ENCODE assay signal across 31 cellular contexts in the genomic region with DNA sequence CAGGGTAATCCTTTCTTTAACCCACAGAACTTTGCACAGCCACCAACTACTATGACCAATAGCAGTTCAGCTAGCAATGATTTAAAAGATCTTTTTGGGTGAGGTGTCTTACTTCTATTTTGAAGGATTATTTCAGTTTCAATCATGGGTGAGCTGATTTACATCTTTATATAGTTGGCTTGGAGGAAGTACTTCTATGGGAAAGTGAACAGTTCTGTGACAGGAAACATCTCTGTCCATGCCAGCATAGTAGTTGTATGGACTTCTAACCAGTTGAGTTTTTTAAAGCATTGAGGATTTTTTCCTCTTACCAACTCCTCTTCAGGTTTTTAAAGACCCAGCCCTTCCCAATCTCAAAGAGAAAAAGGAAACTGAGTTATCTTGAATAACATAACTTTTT. TPM values are rescaled to one million over a fixed set of nuclear protein-coding genes. Genes with fewer than 3 reads are reported as not detected.
"Had no signal": no experiment of that assay in that cellular context is flagged by ENCODE, and none has a peak within 500 bp of the region (broad histone marks: within the 10 kb centered on the region; RNA-seq: fewer than 3 reads in every experiment).

No MANE protein-coding gene starts in this region.

- H3K9me2 ChIP-seq: SK-N-SH had no signal

- DNase-seq: activated CD4-positive, alpha-beta T cell treated with anti-CD3 and anti-CD28 coated beads for 4 hours; activated CD8-positive, alpha-beta memory T cell treated with anti-CD3 and anti-CD28 coated beads, Interleukin-2, amount 50 U/mL, for 4 hours; activated CD8-positive, alpha-beta T cell treated with anti-CD3 and anti-CD28 coated beads for 36 hours; activated effector memory CD4-positive, alpha-beta T cell treated with Interleukin-2 at 50 U/mL for 16 hours; activated naive CD4-positive, alpha-beta T cell; aorta; central memory CD4-positive, alpha-beta T cell; NCI-H1092 treated with DMSO at 0.1 percent for 48 hours; NCI-H1417 treated with DMSO at 0.1 percent for 48 hours; NCI-H1694; NCI-H2029; NCI-H2107; NCI-H2171 treated with DMSO at 0.1 percent for 48 hours; NCI-H226; NCI-H526; NCI-H774; Peyer's patch; Right ventricle myocardium superior; SJCRH30; SK-N-SH; T-helper 1 cell; WERI-Rb-1 had no signal

- H3K27ac Mint-ChIP-seq: activated CD8-positive, alpha-beta T cell treated with anti-CD3 and anti-CD28 coated beads for 36 hours; activated T-helper 1 cell treated with anti-CD3 and anti-CD28 coated beads, Interleukin-12 subunit alpha, Interleukin-12 subunit beta, Interleukin-2, Interleukin-4 antibody, amounts not matched to agents 30 ng/mL and 10 ng/mL and 1 ng/mL, durations not matched to agents 14 hours and 24 hours and 36 hours had no signal

- H3K4me1 Mint-ChIP-seq: activated naive CD4-positive, alpha-beta T cell treated with anti-CD3 and anti-CD28 coated beads, Interleukin-2, amount 50 U/mL, for 24 hours had no signal

- H3K9ac ChIP-seq: SK-N-SH had no signal

- H3K9me3 Mint-ChIP-seq: activated T-helper 1 cell treated with anti-CD3 and anti-CD28 coated beads, Interleukin-12 subunit alpha, Interleukin-12 subunit beta, Interleukin-2, Interleukin-4 antibody, amounts not matched to agents 30 ng/mL and 10 ng/mL and 1 ng/mL, durations not matched to agents 14 hours and 24 hours and 36 hours had no signal

- H3K27me3 Mint-ChIP-seq: activated CD8-positive, alpha-beta T cell treated with anti-CD3 and anti-CD28 coated beads for 36 hours; activated naive CD4-positive, alpha-beta T cell treated with anti-CD3 and anti-CD28 coated beads, Interleukin-2, amount 50 U/mL, for 24 hours had no signal

- H3K4me3 ChIP-seq: breast epithelium, Peyer's patch, SJCRH30 had no signal

- H3K4me3 Mint-ChIP-seq: activated CD8-positive, alpha-beta T cell treated with anti-CD3 and anti-CD28 coated beads for 36 hours; activated naive CD4-positive, alpha-beta T cell treated with anti-CD3 and anti-CD28 coated beads, Interleukin-2, amount 50 U/mL, for 24 hours; activated T-helper 1 cell treated with anti-CD3 and anti-CD28 coated beads, Interleukin-12 subunit alpha, Interleukin-12 subunit beta, Interleukin-2, Interleukin-4 antibody, amounts not matched to agents 30 ng/mL and 10 ng/mL and 1 ng/mL, durations not matched to agents 14 hours and 24 hours and 36 hours had no signal

- H3K4me2 ChIP-seq: SK-N-SH had no signal

- ATAC-seq: activated CD8-positive, alpha-beta T cell treated with anti-CD3 and anti-CD28 coated beads for 36 hours had no signal

- H3K9me3 ChIP-seq: breast epithelium, Peyer's patch, SJCRH30, SK-N-SH had no signal

- H3K4me1 ChIP-seq: breast epithelium, Peyer's patch, SJCRH30 had no signal

- H3K27ac ChIP-seq: breast epithelium, Peyer's patch, RWPE1, SJCRH30, WERI-Rb-1 had no signal

- H3K27me3 ChIP-seq: breast epithelium, Peyer's patch, SJCRH30 had no signal

RNA-seq across cellular contexts. Expression of a gene that starts 17.8 kb away (rescaled TPM):
- total RNA-seq: activated CD8-positive, alpha-beta T cell treated with anti-CD3 and anti-CD28 coated beads for 36 hours; activated T-helper 1 cell treated with anti-CD3 and anti-CD28 coated beads, Interleukin-12 subunit alpha, Interleukin-12 subunit beta, Interleukin-2, Interleukin-4 antibody, amounts not matched to agents 30 ng/mL and 10 ng/mL and 1 ng/mL, durations not matched to agents 14 hours and 24 hours and 36 hours; aorta; breast epithelium; chondrocyte; LHCN-M2; M059J; NCI-H460; Right ventricle myocardium superior; SJCRH30; T-helper 2 cell treated with Interferon-gamma antibody and Interleukin-4, amounts not matched to agents 100 ng/mL and 5 ng/mL, for 36 hours had no signal
- polyA plus RNA-seq: aorta, SK-N-SH had no signal
